Comparison of ENCODE assay signal across 9 cellular contexts in genomic region chr1:181255270-181255929, GRCh38.
DNase-seq lines count a peak whose midpoint lies in the region; ATAC-seq and TF ChIP-seq lines count a peak whose summit lies in the region.
"Had no signal": no experiment of that assay in that cellular context is flagged by ENCODE, and none has a peak within 500 bp of the region (broad histone marks: within the 10 kb centered on the region; RNA-seq: fewer than 3 reads in every experiment).

No MANE protein-coding gene starts in this region.

- ATAC-seq in RWPE2 (ENCODE audit: low read depth): peak; percentile 96

- no peaks in the 10 kb centered on the region for H3K36me3 ChIP-seq in RWPE2 (ENCODE audit: low read depth)

- TF ChIP-seq POLR2A in lower leg skin (IDR thresholded peaks at IDR 0.05): no peak

- WGBS in lower leg skin, 2 donors: 55 to 67% methylated on average over 2 of the region's 2 CpGs

- H3K27me3 Mint-ChIP-seq in type B pancreatic cell: peaks cover 24% of the 10 kb centered on the region

- peaks cover 10% of the 10 kb centered on the region for H3K4me1 Mint-ChIP-seq in type B pancreatic cell (ENCODE audit: unreplicated experiment)

- TF ChIP-seq CTCF in RWPE2 (IDR thresholded peaks at IDR 0.05; ENCODE audit: poor library complexity, severe bottlenecking): no peak
- TF ChIP-seq CTCF in fibroblast of mammary gland (conservative IDR thresholded peaks at IDR 0.05; ENCODE audit: control insufficient read depth, insufficient read depth, low read depth, low read length): no peak
- no peak for TF ChIP-seq CTCF in lower leg skin (IDR thresholded peaks at IDR 0.05)
- no peak for TF ChIP-seq CTCF in type B pancreatic cell (conservative IDR thresholded peaks at IDR 0.05)

- H3K9me3 Mint-ChIP-seq in type B pancreatic cell: peaks cover 10% of the 10 kb centered on the region

- H3K27ac Mint-ChIP-seq in type B pancreatic cell: no peak overlapping the region

- H3K4me3 ChIP-seq in RWPE2 (ENCODE audit: severe bottlenecking): no peak overlapping the region
- H3K4me3 ChIP-seq in fibroblast of mammary gland (ENCODE audit: control insufficient read depth, low read depth, low read length): no peak overlapping the region
- no peak overlapping the region for H3K4me3 ChIP-seq in lower leg skin (ENCODE audit: low read depth, poor library complexity, severe bottlenecking)

- H3K4me1 ChIP-seq in RWPE2 (ENCODE audit: insufficient read depth, poor library complexity, severe bottlenecking): peaks cover 26% of the 10 kb centered on the region

- H3K9me3 ChIP-seq in RWPE2 (ENCODE audit: severe bottlenecking): peaks cover 5% of the 10 kb centered on the region

- H3K4me3 Mint-ChIP-seq in type B pancreatic cell: no peak overlapping the region

- H3K27ac ChIP-seq in RWPE2 (ENCODE audit: poor library complexity, severe bottlenecking): peak overlapping the region; percentile 23

- no peaks in the 10 kb centered on the region for H3K27me3 ChIP-seq in RWPE2 (ENCODE audit: insufficient read depth, poor library complexity, severe bottlenecking)

- intact Hi-C loops in lower leg skin (cut with DNase I; ENCODE audit: low total_unique reads): no loop called here

- DNase-seq in GM04503 (ENCODE audit: low read depth) (peak; percentile 99), RWPE2 (ENCODE audit: low spot score) (peak; percentile 78), fibroblast of mammary gland (ENCODE audit: low read depth) (peak; percentile 100), pulmonary artery endothelial cell (ENCODE audit: low read depth, low spot score) (peak; percentile 79), lower leg skin (ENCODE audit: low spot score in 2 of 2) (no peak), type B pancreatic cell (ENCODE audit: extremely low spot score, unreplicated experiment) (no peak)
- no peak for DNase-seq in activated naive CD4-positive, alpha-beta T cell treated with Interleukin-2 at 50 U/mL for 16 hours
- no peak for DNase-seq in stimulated activated CD4-positive, alpha-beta T cell treated with anti-CD3 and anti-CD28 coated beads, Interleukin-15, amount 100 ng/mL, for 24 hours
- DNase-seq: NCI-H1105 treated with DMSO at 0.1 percent for 48 hours had no signal

- H3K36me3 Mint-ChIP-seq in type B pancreatic cell: no peaks in the 10 kb centered on the region

Comparison
In these comparisons a context has a peak if more than half of its experiments do, and no peak if none do; other contexts are left out.
1. DNase-seq: peak in GM04503 (single experiment), RWPE2 (single experiment), fibroblast of mammary gland (single experiment) and pulmonary artery endothelial cell (single experiment); none in activated naive CD4-positive, alpha-beta T cell treated with Interleukin-2 at 50 U/mL for 16 hours (single experiment), stimulated activated CD4-positive, alpha-beta T cell treated with anti-CD3 and anti-CD28 coated beads, Interleukin-15, amount 100 ng/mL, for 24 hours (single experiment), lower leg skin (0 of 2) and type B pancreatic cell (single experiment).